Comparison of ENCODE assay signal across 9 cellular contexts in the genomic region with DNA sequence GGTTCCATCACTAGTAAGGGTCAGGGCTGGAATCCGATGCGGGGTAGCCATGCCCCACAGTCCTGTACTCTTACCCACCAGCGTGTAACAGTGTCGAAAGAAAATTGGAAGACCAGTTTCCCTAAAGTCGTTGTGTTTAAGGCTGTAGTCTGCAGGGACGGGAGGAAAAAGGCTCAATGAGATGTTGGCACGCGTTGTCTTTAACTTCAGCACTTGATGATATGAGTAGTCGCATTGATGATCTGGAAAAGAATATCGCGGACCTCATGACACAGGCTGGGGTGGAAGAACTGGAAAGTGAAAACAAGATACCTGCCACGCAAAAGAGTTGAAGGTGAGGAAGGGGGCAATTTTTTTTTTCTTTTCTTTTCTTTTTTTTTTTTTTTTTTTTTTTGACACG. TPM values are rescaled to one million over a fixed set of nuclear protein-coding genes. Genes with fewer than 3 reads are reported as not detected.
DNase-seq lines count a peak whose midpoint lies in the region; ATAC-seq, FAIRE-seq and TF ChIP-seq lines count a peak whose summit lies in the region.
"Had no signal": no experiment of that assay in that cellular context is flagged by ENCODE, and none has a peak within 500 bp of the region (broad histone marks: within the 10 kb centered on the region; RNA-seq: fewer than 3 reads in every experiment).

No MANE protein-coding gene starts in this region.

- H3K27me3 ChIP-seq in HUES6 (ENCODE audit: control insufficient read depth, insufficient read depth, low read length): no peaks in the 10 kb centered on the region
- no peaks in the 10 kb centered on the region for H3K27me3 ChIP-seq in muscle layer of duodenum (ENCODE audit: low read depth, low read length)

- H3K27me3 Mint-ChIP-seq in central memory CD8-positive, alpha-beta T cell: no peaks in the 10 kb centered on the region

- H3K4me3 Mint-ChIP-seq in central memory CD8-positive, alpha-beta T cell: peak overlapping the region; percentile 95

- H3K4me2 ChIP-seq in A549: peak overlapping the region; percentile 97

- ATAC-seq in A549: no peak
- no peak for ATAC-seq in central memory CD8-positive, alpha-beta T cell (replicated peaks; ENCODE audit: extremely low read depth, poor library complexity, severe bottlenecking)
- no peak for ATAC-seq in GM18511 (IDR thresholded peaks at IDR 0.05; ENCODE audit: unreplicated experiment)
- no peak for ATAC-seq in HG03354 (IDR thresholded peaks at IDR 0.05; ENCODE audit: poor library complexity, severe bottlenecking, unreplicated experiment)

- POLR2A ChIA-PET in A549 (lab: Yijun Ruan, JAX): no interaction called here
- POLR2A ChIA-PET in GM10248 (lab: Yijun Ruan, JAX): no interaction called here

- H3K4me1 ChIP-seq in A549 (peaks cover 29% of the 10 kb centered on the region), HUES6 (ENCODE audit: control insufficient read depth, insufficient read depth, low read length) (peaks cover 24% of the 10 kb centered on the region), muscle layer of duodenum (ENCODE audit: control insufficient read depth in 1 of 2, insufficient read depth in 2 of 2, low read length in 2 of 2) (peaks cover 0 to 43% of the 10 kb centered on the region in 2 donors)

- 82% methylated on average over 13 of the region's 13 CpGs for WGBS in A549 (ENCODE audit: missing lambda C conversion rate)

- CTCF ChIA-PET in A549 (lab: Yijun Ruan, JAX) (no interaction called here), GM10248 (lab: Yijun Ruan, JAX) (interaction anchor here (2.0 kb wide), 1 partner anchor 17 kb away, joined by 5 read pairs; no protein-coding TSS in a partner anchor)

- H3K4me3 ChIP-seq in A549 (peak overlapping the region; percentile 93), HUES6 (ENCODE audit: low read depth, low read length) (peak overlapping the region; percentile 97), muscle layer of duodenum (ENCODE audit: low read depth in 1 of 2, low read length in 2 of 2) (peak overlapping the region; percentile 75 to 93)

- H3K9me3 Mint-ChIP-seq in central memory CD8-positive, alpha-beta T cell: no peaks in the 10 kb centered on the region

- peaks cover 13% of the 10 kb centered on the region for H3K4me1 Mint-ChIP-seq in central memory CD8-positive, alpha-beta T cell

- H3K27ac ChIP-seq in A549 (peak overlapping the region in 1 of 2 experiments; percentile 98; a peak in 3 of 6 replicates), HUES6 (ENCODE audit: low read depth, low read length) (no peak overlapping the region; the same call in 1 of the 2 replicates), muscle layer of duodenum (ENCODE audit: low read length) (no peak overlapping the region)

- TF ChIP-seq POLR2A in A549 (IDR thresholded peaks at IDR 0.05; ENCODE audit: low read length): no peak

- DNase-seq in A549 (ENCODE audit: low read depth in 1 of 2, low spot score in 1 of 2): no peak
- DNase-seq in central memory CD8-positive, alpha-beta T cell (ENCODE audit: low spot score in 2 of 2): no peak
- no peak for DNase-seq in GM10248 (ENCODE audit: extremely low spot score)
- no peak for DNase-seq in NCI-H82 treated with DMSO at 0.1 percent for 48 hours (lab: John Stamatoyannopoulos, UW; ENCODE audit: unreplicated experiment)
- DNase-seq: occipital lobe had no signal

- H3K36me3 Mint-ChIP-seq in central memory CD8-positive, alpha-beta T cell (ENCODE audit: insufficient read depth): peaks cover 30% of the 10 kb centered on the region

- H3K36me3 ChIP-seq in HUES6 (ENCODE audit: control insufficient read depth, insufficient read depth, low read length): peaks cover 32% of the 10 kb centered on the region
- H3K36me3 ChIP-seq in muscle layer of duodenum (ENCODE audit: control insufficient read depth in 1 of 2, insufficient read depth in 2 of 2, low read length in 2 of 2): no peaks in the 10 kb centered on the region

- TF ChIP-seq CTCF in A549 (IDR thresholded peaks at IDR 0.05): no peak
- no peak for TF ChIP-seq CTCF in GM10248 (IDR thresholded peaks at IDR 0.05; ENCODE audit: control extremely low read depth, extremely low read depth, low read depth, missing control alignments)

- H3K9ac ChIP-seq in HUES6 (ENCODE audit: low read length): peak overlapping the region; percentile 90

- TF ChIP-seq RAD21 in A549 (conservative IDR thresholded peaks at IDR 0.05 in 1 of 2, IDR thresholded peaks at IDR 0.05 in 1 of 2): no peak

- TF ChIP-seq EP300 in A549 (IDR thresholded peaks at IDR 0.05): no peak

- H3K9me3 ChIP-seq in A549: no peaks in the 10 kb centered on the region
- no peaks in the 10 kb centered on the region for H3K9me3 ChIP-seq in HUES6 (ENCODE audit: control insufficient read depth, insufficient read depth, low read depth, low read length)
- no peaks in the 10 kb centered on the region for H3K9me3 ChIP-seq in muscle layer of duodenum (ENCODE audit: control insufficient read depth in 1 of 2, low read length in 2 of 2)

- no peak for FAIRE-seq in A549 (lab: Jason Lieb, UNC)

- H3K27ac Mint-ChIP-seq in central memory CD8-positive, alpha-beta T cell (ENCODE audit: low read depth): no peak overlapping the region

TF ChIP-seq in A549, 52 proteins besides CTCF, POLR2A, EP300 and RAD21:
- TF ChIP-seq NR3C1 (IDR thresholded peaks at IDR 0.05) (no peak), ESRRA (IDR thresholded peaks at IDR 0.05; ENCODE audit: borderline replicate concordance, low read length) (no peak), CBX8 (IDR thresholded peaks at IDR 0.05) (no peak), USF2 (IDR thresholded peaks at IDR 0.05) (no peak), CBX2 (IDR thresholded peaks at IDR 0.05; ENCODE audit: borderline replicate concordance, low read depth) (no peak), SREBF2 (IDR thresholded peaks at IDR 0.05) (no peak), NFE2L2 (conservative IDR thresholded peaks at IDR 0.05; ENCODE audit: low read length) (no peak), RCOR1 (IDR thresholded peaks at IDR 0.05; ENCODE audit: low read depth, low read length) (no peak), JUNB (IDR thresholded peaks at IDR 0.05) (no peak), HOXA7 (CRISPR knock-in tag; IDR thresholded peaks at IDR 0.05) (no peak), HOXB13 (CRISPR knock-in tag; IDR thresholded peaks at IDR 0.05; ENCODE audit: low read depth) (no peak)
- TF ChIP-seq, protein P1, sequence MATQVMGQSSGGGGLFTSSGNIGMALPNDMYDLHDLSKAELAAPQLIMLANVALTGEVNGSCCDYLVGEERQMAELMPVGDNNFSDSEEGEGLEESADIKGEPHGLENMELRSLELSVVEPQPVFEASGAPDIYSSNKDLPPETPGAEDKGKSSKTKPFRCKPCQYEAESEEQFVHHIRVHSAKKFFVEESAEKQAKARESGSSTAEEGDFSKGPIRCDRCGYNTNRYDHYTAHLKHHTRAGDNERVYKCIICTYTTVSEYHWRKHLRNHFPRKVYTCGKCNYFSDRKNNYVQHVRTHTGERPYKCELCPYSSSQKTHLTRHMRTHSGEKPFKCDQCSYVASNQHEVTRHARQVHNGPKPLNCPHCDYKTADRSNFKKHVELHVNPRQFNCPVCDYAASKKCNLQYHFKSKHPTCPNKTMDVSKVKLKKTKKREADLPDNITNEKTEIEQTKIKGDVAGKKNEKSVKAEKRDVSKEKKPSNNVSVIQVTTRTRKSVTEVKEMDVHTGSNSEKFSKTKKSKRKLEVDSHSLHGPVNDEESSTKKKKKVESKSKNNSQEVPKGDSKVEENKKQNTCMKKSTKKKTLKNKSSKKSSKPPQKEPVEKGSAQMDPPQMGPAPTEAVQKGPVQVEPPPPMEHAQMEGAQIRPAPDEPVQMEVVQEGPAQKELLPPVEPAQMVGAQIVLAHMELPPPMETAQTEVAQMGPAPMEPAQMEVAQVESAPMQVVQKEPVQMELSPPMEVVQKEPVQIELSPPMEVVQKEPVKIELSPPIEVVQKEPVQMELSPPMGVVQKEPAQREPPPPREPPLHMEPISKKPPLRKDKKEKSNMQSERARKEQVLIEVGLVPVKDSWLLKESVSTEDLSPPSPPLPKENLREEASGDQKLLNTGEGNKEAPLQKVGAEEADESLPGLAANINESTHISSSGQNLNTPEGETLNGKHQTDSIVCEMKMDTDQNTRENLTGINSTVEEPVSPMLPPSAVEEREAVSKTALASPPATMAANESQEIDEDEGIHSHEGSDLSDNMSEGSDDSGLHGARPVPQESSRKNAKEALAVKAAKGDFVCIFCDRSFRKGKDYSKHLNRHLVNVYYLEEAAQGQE (IDR thresholded peaks at IDR 0.05): no peak

RNA-seq across cellular contexts. Expression of gene HSBP1, which starts 1.3 kb away (rescaled TPM):
- polyA plus RNA-seq in A549 (2011; rRNA removed) (236 and 280 TPM in 2 replicates), A549 (2017; fragmentation: RNase III; extraction: RNeasy Plus Mini Kit Qiagen cat#74134 plus additional on column Dnase treatment) (185 to 206 TPM (median 190 TPM) in 3 replicates)
- polyA plus RNA-seq in A549 (2012; cell fraction: cytosol; rRNA removed): 147 and 175 TPM in 2 replicates
- 16.4 and 29.1 TPM in 2 replicates for polyA plus RNA-seq in A549 (2012; cell fraction: nucleus; rRNA removed)
- polyA minus RNA-seq in A549 (2011; rRNA and poly(A)+ RNA removed): 43.5 and 58.5 TPM in 2 replicates
